Comparison of ENCODE assay signal across 11 cellular contexts in the genomic region with DNA sequence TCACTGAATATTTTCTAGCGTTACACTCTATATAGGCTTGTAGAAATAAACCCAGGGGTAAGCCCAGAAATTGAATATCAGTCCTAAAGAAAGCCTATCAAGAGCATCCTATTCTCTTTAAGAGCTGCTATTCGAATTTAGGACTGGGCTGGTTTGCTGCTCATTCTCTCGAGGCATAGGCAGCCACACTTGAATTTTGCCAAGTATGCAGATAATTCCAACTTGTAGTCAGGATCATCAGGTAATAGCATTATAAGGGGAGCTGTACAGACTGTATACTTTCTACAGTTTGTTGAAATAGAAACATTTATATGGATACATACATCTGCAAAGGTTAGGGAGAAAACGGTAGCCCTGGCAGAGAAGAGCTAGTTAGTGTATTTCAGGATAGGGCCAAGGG. TPM values are rescaled to one million over a fixed set of nuclear protein-coding genes. Genes with fewer than 3 reads are reported as not detected.
A peak's percentile ranks its signal among the peaks of the same experiment; 100 is the strongest.
DNase-seq lines count a peak whose midpoint lies in the region; ATAC-seq, FAIRE-seq and TF ChIP-seq lines count a peak whose summit lies in the region.
"Had no signal": no experiment of that assay in that cellular context is flagged by ENCODE, and none has a peak within 500 bp of the region (broad histone marks: within the 10 kb centered on the region; RNA-seq: fewer than 3 reads in every experiment).

No MANE protein-coding gene starts in this region.

- H3K4me3 ChIP-seq in HepG2 (replicated peaks in 1 of 3; ENCODE audit: insufficient read depth in 1 of 3, low read depth in 2 of 3, low read length in 3 of 3) (peak overlapping the region in 2 of 3 experiments; percentile 63 to 91; a peak in 2 of 6 replicates), right lobe of liver (no peak overlapping the region), hepatocyte (peak overlapping the region; percentile 93), esophagus muscularis mucosa (no peak overlapping the region)

- TF ChIP-seq EP300 in HepG2 (IDR thresholded peaks at IDR 0.05; ENCODE audit: low read depth in 2 of 2, low read length in 2 of 2) (no peak), HepG2 (CRISPR knock-in tag; IDR thresholded peaks at IDR 0.05; ENCODE audit: borderline replicate concordance) (no peak), esophagus muscularis mucosa (IDR thresholded peaks at IDR 0.05) (no peak)

- DNase-seq in HepG2 (ENCODE audit: low spot score), result no peak
- no peak for DNase-seq in right lobe of liver
- DNase-seq in activated CD4-positive, alpha-beta memory T cell treated with anti-CD3 and anti-CD28 coated beads for 36 hours, result no peak
- no peak for DNase-seq in hepatocyte (ENCODE audit: low spot score)
- DNase-seq in esophagus muscularis mucosa (ENCODE audit: extremely low spot score), result no peak
- DNase-seq in DMS153 treated with DMSO at 0.1 percent for 48 hours (lab: John Stamatoyannopoulos, UW; ENCODE audit: unreplicated experiment), result no peak
- DNase-seq in NCI-H524 treated with DMSO at 0.1 percent for 48 hours (lab: John Stamatoyannopoulos, UW), result no peak
- no peak for DNase-seq in NCI-H1092 (lab: John Stamatoyannopoulos, UW)
- DNase-seq: heart right ventricle; Peyer's patch; stimulated activated CD4-positive, alpha-beta T cell treated with anti-CD3 and anti-CD28 coated beads, Interleukin-1b, Interleukin-23, amount 100 ng/mL, for 48 hours had no signal

- H3K4me3 Mint-ChIP-seq in activated CD4-positive, alpha-beta memory T cell treated with anti-CD3 and anti-CD28 coated beads for 36 hours, result peak overlapping the region; percentile 98

- intact Hi-C loops in HepG2 (cut with micrococcal nuclease; ENCODE audit: unreplicated experiment), result loop anchor here (10.0 kb wide), 1 partner anchor 1591 kb away; a partner anchor contains a TSS
- intact Hi-C loops in right lobe of liver (cut with DNase I), result no loop called here
- intact Hi-C loops in activated CD4-positive, alpha-beta memory T cell treated with anti-CD3 and anti-CD28 coated beads for 36 hours (cut with micrococcal nuclease), result loop anchor here (5.0 kb wide), 3 partner anchors 779 to 1826 kb away; a partner anchor contains a TSS
- intact Hi-C loops in esophagus muscularis mucosa (cut with DNase I), result no loop called here

- in situ Hi-C loops in HepG2 (cut with HindIII; ENCODE audit: extremely low pct_ligation_motif_present, low pct_unique_long_range_greater_than_20kb), result no loop called here

- TF ChIP-seq CTCF in HepG2 (CRISPR knock-in tag; IDR thresholded peaks at IDR 0.05), result no peak
- TF ChIP-seq CTCF in right lobe of liver (IDR thresholded peaks at IDR 0.05), result no peak
- no peak for TF ChIP-seq CTCF in hepatocyte (IDR thresholded peaks at IDR 0.05; ENCODE audit: poor library complexity)
- no peak for TF ChIP-seq CTCF in esophagus muscularis mucosa (IDR thresholded peaks at IDR 0.05)

- H3K9me3 ChIP-seq in HepG2 (ENCODE audit: low read length) (no peaks in the 10 kb centered on the region), right lobe of liver (no peaks in the 10 kb centered on the region), hepatocyte (ENCODE audit: low read depth) (no peaks in the 10 kb centered on the region), esophagus muscularis mucosa (no peaks in the 10 kb centered on the region)
- H3K9me3 ChIP-seq: heart right ventricle, Peyer's patch had no signal

- H3K27me3 ChIP-seq in HepG2 (ENCODE audit: control insufficient read depth in 1 of 2, insufficient read depth in 2 of 2, low read length in 2 of 2) (no peaks in the 10 kb centered on the region; a peak in 1 of 5 replicates), right lobe of liver (no peaks in the 10 kb centered on the region), hepatocyte (no peaks in the 10 kb centered on the region), esophagus muscularis mucosa (peaks cover 0 to 6% (median 0%) of the 10 kb centered on the region in 4 donors)
- H3K27me3 ChIP-seq: heart right ventricle, Peyer's patch had no signal

- BruUV-seq in HepG2 (replicated peaks; lab: Mats Ljungman, UMichigan), result no TSS peak

- peak overlapping the region; percentile 78 for H3K4me2 ChIP-seq in HepG2 (ENCODE audit: low read depth, low read length)
- H3K4me2 ChIP-seq in hepatocyte, result peak overlapping the region; percentile 86

- H3K36me3 ChIP-seq in HepG2 (replicated peaks in 1 of 2; ENCODE audit: control insufficient read depth in 1 of 2, insufficient read depth in 2 of 2, low read length in 2 of 2), result peaks cover 0 to 1% of the 10 kb centered on the region in 2 experiments; a peak in 4 of 5 replicates
- no peaks in the 10 kb centered on the region for H3K36me3 ChIP-seq in right lobe of liver
- H3K36me3 ChIP-seq in hepatocyte (replicated peaks; ENCODE audit: insufficient read depth, low read depth), result no peaks in the 10 kb centered on the region
- no peaks in the 10 kb centered on the region for H3K36me3 ChIP-seq in esophagus muscularis mucosa

- H3K4me1 Mint-ChIP-seq in activated CD4-positive, alpha-beta memory T cell treated with anti-CD3 and anti-CD28 coated beads for 36 hours (ENCODE audit: low read depth), result peaks cover 63% of the 10 kb centered on the region

- H3K4me1 ChIP-seq in HepG2 (ENCODE audit: insufficient read depth, low read length), result peaks cover 54% of the 10 kb centered on the region
- peaks cover 0 to 16% (median 4%) of the 10 kb centered on the region in 4 donors for H3K4me1 ChIP-seq in right lobe of liver
- H3K4me1 ChIP-seq in hepatocyte (ENCODE audit: insufficient read depth), result peaks cover 36% of the 10 kb centered on the region
- H3K4me1 ChIP-seq in esophagus muscularis mucosa, result peaks cover 44 to 55% (median 55%) of the 10 kb centered on the region in 4 donors

- peaks cover 28% of the 10 kb centered on the region for H4K20me1 ChIP-seq in HepG2 (ENCODE audit: insufficient read depth, low read length)
- peaks cover 66% of the 10 kb centered on the region for H4K20me1 ChIP-seq in hepatocyte (ENCODE audit: insufficient read depth, poor library complexity, severe bottlenecking)

- no peaks in the 10 kb centered on the region for H3K9me2 ChIP-seq in hepatocyte (replicated peaks; ENCODE audit: insufficient read depth)

- POLR2A ChIA-PET in HepG2 (lab: Yijun Ruan, JAX), result no interaction called here
- POLR2A ChIA-PET in activated CD4-positive, alpha-beta memory T cell treated with anti-CD3 and anti-CD28 coated beads for 36 hours (lab: Charles Lee), result no interaction called here

- peaks cover 23% of the 10 kb centered on the region for H3K36me3 Mint-ChIP-seq in activated CD4-positive, alpha-beta memory T cell treated with anti-CD3 and anti-CD28 coated beads for 36 hours

- peaks cover 75% of the 10 kb centered on the region for H3K79me2 ChIP-seq in HepG2 (ENCODE audit: insufficient read depth, low read length)
- peaks cover 74% of the 10 kb centered on the region for H3K79me2 ChIP-seq in hepatocyte

- no peak overlapping the region for H2AFZ ChIP-seq in HepG2 (ENCODE audit: low read length)
- H2AFZ ChIP-seq in hepatocyte, result no peak overlapping the region

- TF ChIP-seq RAD21 in HepG2 (CRISPR knock-in tag; IDR thresholded peaks at IDR 0.05), result no peak

- peak overlapping the region; percentile 99 for H3K27ac Mint-ChIP-seq in activated CD4-positive, alpha-beta memory T cell treated with anti-CD3 and anti-CD28 coated beads for 36 hours

- no peak for TF ChIP-seq POLR2A in HepG2 (IDR thresholded peaks at IDR 0.05; ENCODE audit: insufficient read depth in 1 of 2, low read depth in 2 of 2, low read length in 2 of 2)
- TF ChIP-seq POLR2A in right lobe of liver (IDR thresholded peaks at IDR 0.05), result no peak
- TF ChIP-seq POLR2A in esophagus muscularis mucosa (IDR thresholded peaks at IDR 0.05; ENCODE audit: low read depth), result no peak

- peak overlapping the region; percentile 64; the same call in 1 of the 2 replicates for H3K9ac ChIP-seq in HepG2 (ENCODE audit: insufficient read depth, low read depth, low read length)

- WGBS in HepG2 (ENCODE audit: low lambda C conversion rate), result 77% methylated on average over 4 of the region's 4 CpGs
- 57% methylated on average over 4 of the region's 4 CpGs for WGBS in right lobe of liver (ENCODE audit: insufficient coverage, low coverage, low lambda C conversion rate, missing lambda C conversion rate)
- 82% methylated on average over 4 of the region's 4 CpGs for WGBS in hepatocyte (ENCODE audit: low lambda C conversion rate, missing lambda C conversion rate)
- 62% methylated on average over 4 of the region's 4 CpGs for WGBS in esophagus muscularis mucosa

- no peak for FAIRE-seq in HepG2 (lab: Jason Lieb, UNC)

- H3K9me3 Mint-ChIP-seq in activated CD4-positive, alpha-beta memory T cell treated with anti-CD3 and anti-CD28 coated beads for 36 hours, result no peaks in the 10 kb centered on the region

- no peaks in the 10 kb centered on the region for H3K27me3 Mint-ChIP-seq in activated CD4-positive, alpha-beta memory T cell treated with anti-CD3 and anti-CD28 coated beads for 36 hours

- CTCF ChIA-PET in HepG2 (lab: Yijun Ruan, JAX; ENCODE audit: low intra/inter-chr PET ratio, low total read pairs), result no interaction called here
- CTCF ChIA-PET in activated CD4-positive, alpha-beta memory T cell treated with anti-CD3 and anti-CD28 coated beads for 36 hours (lab: Charles Lee), result interaction anchor here (5.9 kb wide), 1 partner anchor 13 kb away, joined by 41 read pairs; no protein-coding TSS in a partner anchor

- peak overlapping the region; percentile 99 for H3K27ac ChIP-seq in HepG2 (ENCODE audit: extremely low read length, insufficient read depth, low read length)
- no peak overlapping the region for H3K27ac ChIP-seq in right lobe of liver
- peak overlapping the region; percentile 100 for H3K27ac ChIP-seq in hepatocyte
- peak overlapping the region in 1 of 4 donors; percentile 100 for H3K27ac ChIP-seq in esophagus muscularis mucosa (replicated peaks in 1 of 4)

- no peak for ATAC-seq in HepG2
- no peak for ATAC-seq in right lobe of liver
- ATAC-seq: heart right ventricle had no signal

RNA-seq across cellular contexts. Expression of a gene that starts 2.1 kb away (rescaled TPM):
- 22.8 and 31.7 TPM in 2 replicates for total RNA-seq in HepG2 (2016; rRNA removed; fragmentation: Illumina TruSeq; extraction: Trizol)
- 5.4 and 6.1 TPM in 2 replicates for total RNA-seq in HepG2 (2016; cell fraction: cytosol; rRNA removed; fragmentation: Illumina TruSeq; extraction: Trizol; ENCODE audit: low read depth)
- total RNA-seq in HepG2 (2016; cell fraction: insoluble cytoplasmic fraction; rRNA removed; fragmentation: Illumina TruSeq; extraction: Trizol), result 21.6 and 29.6 TPM in 2 replicates
- 27.6 and 30.8 TPM in 2 replicates for total RNA-seq in HepG2 (2016; cell fraction: membrane; rRNA removed; fragmentation: Illumina TruSeq; extraction: Trizol)
- total RNA-seq in HepG2 (2016; cell fraction: nucleus; rRNA removed; fragmentation: Illumina TruSeq; extraction: Trizol), result 14.1 and 16.0 TPM in 2 replicates
- polyA plus RNA-seq in HepG2 (2011; rRNA removed), result 14.6 and 15.4 TPM in 2 replicates
- 11.6 and 14.4 TPM in 2 replicates for polyA plus RNA-seq in HepG2 (2011; cell fraction: cytosol; rRNA removed)
- 6.0 TPM in 2 replicates for polyA plus RNA-seq in HepG2 (2011; cell fraction: nucleus; rRNA removed)
- polyA plus RNA-seq in HepG2 (2012), result 11.5 and 17.2 TPM in 2 replicates
- polyA plus RNA-seq in HepG2 (2016; cell fraction: cytosol; fragmentation: Illumina TruSeq; extraction: Trizol; ENCODE audit: low read depth), result 7.3 and 8.3 TPM in 2 replicates
- polyA plus RNA-seq in HepG2 (2016; cell fraction: insoluble cytoplasmic fraction; fragmentation: Illumina TruSeq; extraction: Trizol; ENCODE audit: low read depth), result 41.7 and 43.1 TPM in 2 replicates
- polyA plus RNA-seq in HepG2 (2016; cell fraction: membrane; fragmentation: Illumina TruSeq; extraction: Trizol; ENCODE audit: low read depth), result 28.7 and 33.3 TPM in 2 replicates
- polyA plus RNA-seq in HepG2 (2016; cell fraction: nucleus; fragmentation: Illumina TruSeq; extraction: Trizol; ENCODE audit: insufficient read depth, low read depth), result 22.9 and 24.0 TPM in 2 replicates
- 23.7 and 29.2 TPM in 2 replicates for polyA minus RNA-seq in HepG2 (2011; rRNA and poly(A)+ RNA removed; ENCODE audit: low replicate concordance)
- 9.8 and 10.0 TPM in 2 replicates for polyA minus RNA-seq in HepG2 (2011; cell fraction: cytosol; rRNA and poly(A)+ RNA removed)
- polyA minus RNA-seq in HepG2 (2011; cell fraction: nucleus; rRNA and poly(A)+ RNA removed), result 6.3 and 6.7 TPM in 2 replicates
- 1 to 10 TPM; 3.2 to 6.0 (median 4.5) TPM for total RNA-seq in right lobe of liver
- total RNA-seq in activated CD4-positive, alpha-beta memory T cell treated with anti-CD3 and anti-CD28 coated beads for 36 hours, result 10 to 100 TPM; 14.0 to 15.6 TPM
- total RNA-seq in hepatocyte, result 17.3 and 17.4 TPM in 2 replicates
- 10.2 and 10.6 TPM in 2 replicates for polyA plus RNA-seq in hepatocyte
- total RNA-seq in esophagus muscularis mucosa, result 10 to 100 TPM in 3 of 4 donors, 1 to 10 TPM in 1; 7.1 to 16.3 (median 11.5) TPM

RNA-seq across cellular contexts. Expression of a gene that starts 58.5 kb away (rescaled TPM):
- total RNA-seq in HepG2 (2016; rRNA removed; fragmentation: Illumina TruSeq; extraction: Trizol) (72.5 and 75.6 TPM in 2 replicates), right lobe of liver (10 to 100 TPM; 13.1 to 23.4 (median 19.5) TPM), hepatocyte (41.9 and 43.5 TPM in 2 replicates), esophagus muscularis mucosa (10 to 100 TPM in 3 of 4 donors, 1 to 10 TPM in 1; 9.9 to 18.7 (median 12.1) TPM)
- 55.6 and 56.1 TPM in 2 replicates for total RNA-seq in HepG2 (2016; cell fraction: cytosol; rRNA removed; fragmentation: Illumina TruSeq; extraction: Trizol; ENCODE audit: low read depth)
- 72.3 and 75.6 TPM in 2 replicates for total RNA-seq in HepG2 (2016; cell fraction: insoluble cytoplasmic fraction; rRNA removed; fragmentation: Illumina TruSeq; extraction: Trizol)
- total RNA-seq in HepG2 (2016; cell fraction: membrane; rRNA removed; fragmentation: Illumina TruSeq; extraction: Trizol), result 63.4 and 63.9 TPM in 2 replicates
- total RNA-seq in HepG2 (2016; cell fraction: nucleus; rRNA removed; fragmentation: Illumina TruSeq; extraction: Trizol), result 84.2 and 88.8 TPM in 2 replicates
- polyA plus RNA-seq in HepG2 (2011; rRNA removed) (30.0 and 34.0 TPM in 2 replicates), hepatocyte (24.1 and 27.1 TPM in 2 replicates)
- polyA plus RNA-seq in HepG2 (2011; cell fraction: cytosol; rRNA removed), result 21.3 and 29.7 TPM in 2 replicates
- polyA plus RNA-seq in HepG2 (2011; cell fraction: nucleus; rRNA removed), result 11.0 and 14.0 TPM in 2 replicates
- polyA plus RNA-seq in HepG2 (2012), result 42.6 and 62.0 TPM in 2 replicates
- polyA plus RNA-seq in HepG2 (2016; cell fraction: cytosol; fragmentation: Illumina TruSeq; extraction: Trizol; ENCODE audit: low read depth), result 24.8 and 29.4 TPM in 2 replicates
- polyA plus RNA-seq in HepG2 (2016; cell fraction: insoluble cytoplasmic fraction; fragmentation: Illumina TruSeq; extraction: Trizol; ENCODE audit: low read depth), result 57.9 and 64.0 TPM in 2 replicates
- polyA plus RNA-seq in HepG2 (2016; cell fraction: membrane; fragmentation: Illumina TruSeq; extraction: Trizol; ENCODE audit: low read depth), result 37.1 and 37.2 TPM in 2 replicates
- 51.6 and 58.3 TPM in 2 replicates for polyA plus RNA-seq in HepG2 (2016; cell fraction: nucleus; fragmentation: Illumina TruSeq; extraction: Trizol; ENCODE audit: insufficient read depth, low read depth)
- polyA minus RNA-seq in HepG2 (2011; rRNA and poly(A)+ RNA removed; ENCODE audit: low replicate concordance), result 8.9 and 29.4 TPM in 2 replicates
- polyA minus RNA-seq in HepG2 (2011; cell fraction: cytosol; rRNA and poly(A)+ RNA removed), result 24.4 and 29.4 TPM in 2 replicates
- polyA minus RNA-seq in HepG2 (2011; cell fraction: nucleus; rRNA and poly(A)+ RNA removed), result 119 and 153 TPM in 2 replicates
- total RNA-seq in activated CD4-positive, alpha-beta memory T cell treated with anti-CD3 and anti-CD28 coated beads for 36 hours, result 10 to 100 TPM; 22.6 to 23.0 TPM

Comparison
In these comparisons a context has a peak if more than half of its experiments do, and no peak if none do; other contexts are left out.
1. H3K27ac ChIP-seq: peak in HepG2 (single experiment) and hepatocyte (single experiment); none in right lobe of liver (0 of 3).
2. H3K4me3 ChIP-seq: peak in HepG2 (2 of 3) and hepatocyte (single experiment); none in right lobe of liver (0 of 3) and esophagus muscularis mucosa (0 of 4).
3. intact Hi-C loops: an anchor here in HepG2 (10.0 kb wide) and activated CD4-positive, alpha-beta memory T cell treated with anti-CD3 and anti-CD28 coated beads for 36 hours (5.0 kb wide); none called in right lobe of liver and esophagus muscularis mucosa.